In genomic region chr10:7408494-7409044, GRCh38 we compare ENCODE assay signal across 8 cellular contexts. TPM values are rescaled to one million over a fixed set of nuclear protein-coding genes. Genes with fewer than 3 reads are reported as not detected.
DNase-seq lines count a peak whose midpoint lies in the region; ATAC-seq and TF ChIP-seq lines count a peak whose summit lies in the region.

No MANE protein-coding gene starts in this region.

- intact Hi-C loops in activated CD4-positive, alpha-beta memory T cell treated with anti-CD3 and anti-CD28 coated beads for 36 hours (cut with micrococcal nuclease), result loop anchor here (1.0 to 2.0 kb wide), 4 partner anchors 151 to 488 kb away; no protein-coding TSS in a partner anchor

- H3K4me1 ChIP-seq in HUES64 (ENCODE audit: insufficient read depth, low read length), result peaks cover 15% of the 10 kb centered on the region
- no peaks in the 10 kb centered on the region for H3K4me1 ChIP-seq in endocrine pancreas (ENCODE audit: control insufficient read depth, insufficient read depth, low read length)
- peaks cover 23% of the 10 kb centered on the region for H3K4me1 ChIP-seq in mesodermal cell (ENCODE audit: control insufficient read depth, insufficient read depth, low read length, poor library complexity, severe bottlenecking)

- CTCF ChIA-PET in activated CD4-positive, alpha-beta memory T cell treated with anti-CD3 and anti-CD28 coated beads for 36 hours (lab: Charles Lee), result interaction anchor here (0.7 to 2.8 kb wide), 13 partner anchors 10 to 565 kb away, joined by 3 to 16 read pairs (median 5); no protein-coding TSS in a partner anchor

- DNase-seq in GM13977 (ENCODE audit: low spot score) (peak; percentile 79), NCI-H2107 treated with DMSO at 0.1 percent for 48 hours (lab: John Stamatoyannopoulos, UW; ENCODE audit: unreplicated experiment) (no peak)
- peak; percentile 65 for DNase-seq in activated CD4-positive, alpha-beta memory T cell treated with anti-CD3 and anti-CD28 coated beads for 36 hours
- peak; percentile 60 to 61 for DNase-seq in stimulated activated naive CD8-positive, alpha-beta T cell treated with anti-CD3 and anti-CD28 coated beads, Interleukin-15, amount 100 ng/mL, for 72 hours

- H3K27me3 ChIP-seq in HUES64 (ENCODE audit: insufficient read depth, low read length), result peaks cover 69% of the 10 kb centered on the region
- peaks cover 3% of the 10 kb centered on the region for H3K27me3 ChIP-seq in endocrine pancreas (ENCODE audit: control insufficient read depth, insufficient read depth, low read length)

- no peaks in the 10 kb centered on the region for H3K9me3 ChIP-seq in HUES64 (ENCODE audit: insufficient read depth, low read depth, low read length)
- H3K9me3 ChIP-seq in endocrine pancreas (ENCODE audit: control insufficient read depth, low read length), result no peaks in the 10 kb centered on the region
- H3K9me3 ChIP-seq in mesodermal cell (ENCODE audit: control insufficient read depth, low read length), result no peaks in the 10 kb centered on the region

- peak overlapping the region; percentile 74 for H3K27ac Mint-ChIP-seq in activated CD4-positive, alpha-beta memory T cell treated with anti-CD3 and anti-CD28 coated beads for 36 hours
- peak overlapping the region; percentile 97 for H3K27ac Mint-ChIP-seq in stimulated activated naive CD8-positive, alpha-beta T cell treated with anti-CD3 and anti-CD28 coated beads, Interleukin-15, amount 100 ng/mL, for 72 hours

- H3K9me3 Mint-ChIP-seq in activated CD4-positive, alpha-beta memory T cell treated with anti-CD3 and anti-CD28 coated beads for 36 hours, result no peaks in the 10 kb centered on the region
- no peaks in the 10 kb centered on the region for H3K9me3 Mint-ChIP-seq in stimulated activated naive CD8-positive, alpha-beta T cell treated with anti-CD3 and anti-CD28 coated beads, Interleukin-15, amount 100 ng/mL, for 72 hours

- H3K9ac ChIP-seq in HUES64 (ENCODE audit: low read depth, low read length) (peak overlapping the region; percentile 62; the same call in 1 of the 2 replicates), endocrine pancreas (ENCODE audit: control insufficient read depth, insufficient read depth, low read length) (peak overlapping the region; percentile 56)

- peaks cover 42% of the 10 kb centered on the region for H3K4me1 Mint-ChIP-seq in activated CD4-positive, alpha-beta memory T cell treated with anti-CD3 and anti-CD28 coated beads for 36 hours (ENCODE audit: low read depth)
- peaks cover 72% of the 10 kb centered on the region for H3K4me1 Mint-ChIP-seq in stimulated activated naive CD8-positive, alpha-beta T cell treated with anti-CD3 and anti-CD28 coated beads, Interleukin-15, amount 100 ng/mL, for 72 hours

- peak; percentile 10 for ATAC-seq in stimulated activated naive CD8-positive, alpha-beta T cell treated with anti-CD3 and anti-CD28 coated beads, Interleukin-15, amount 100 ng/mL, for 72 hours
- no peak for ATAC-seq in GM19395 (IDR thresholded peaks at IDR 0.05; ENCODE audit: unreplicated experiment)

- POLR2A ChIA-PET in activated CD4-positive, alpha-beta memory T cell treated with anti-CD3 and anti-CD28 coated beads for 36 hours (lab: Charles Lee), result interaction anchor here (1.0 kb wide), 1 partner anchor 150 kb away, joined by 5 read pairs; no protein-coding TSS in a partner anchor

- H3K4me3 ChIP-seq in HUES64 (ENCODE audit: low read length), result peak overlapping the region; percentile 69
- no peak overlapping the region for H3K4me3 ChIP-seq in endocrine pancreas (ENCODE audit: control insufficient read depth, insufficient read depth, low read length)
- H3K4me3 ChIP-seq in mesodermal cell (ENCODE audit: extremely low read depth, insufficient read depth, low read length, poor library complexity, severe bottlenecking), result peak overlapping the region; percentile 74

- under 1% methylated on average over 52 of the region's 52 CpGs for WGBS in HUES64
- WGBS in mesodermal cell (ENCODE audit: insufficient coverage in 2 of 2), 2 experiments, result 0% methylated on average over 35 to 47 of the region's 52 CpGs

- H3K27ac ChIP-seq in HUES64 (ENCODE audit: low read depth, low read length) (no peak overlapping the region), mesodermal cell (ENCODE audit: low read depth, low read length, severe bottlenecking) (no peak overlapping the region)

- no peaks in the 10 kb centered on the region for H3K36me3 Mint-ChIP-seq in activated CD4-positive, alpha-beta memory T cell treated with anti-CD3 and anti-CD28 coated beads for 36 hours

- H3K4me3 Mint-ChIP-seq in activated CD4-positive, alpha-beta memory T cell treated with anti-CD3 and anti-CD28 coated beads for 36 hours, result peak overlapping the region; percentile 93
- H3K4me3 Mint-ChIP-seq in stimulated activated naive CD8-positive, alpha-beta T cell treated with anti-CD3 and anti-CD28 coated beads, Interleukin-15, amount 100 ng/mL, for 72 hours, result peak overlapping the region; percentile 92 to 99

- in situ Hi-C loops in GM13977 (cut with MboI; ENCODE audit: low pct_unique_long_range_greater_than_20kb, low sequenced_read_pairs, unreplicated experiment), result loop anchor here (25.0 kb wide), 1 partner anchor 746 kb away; no protein-coding TSS in a partner anchor

- peak; percentile 81 for TF ChIP-seq CTCF in GM13977 (IDR thresholded peaks at IDR 0.05; ENCODE audit: extremely low read depth, insufficient read depth, missing control alignments)

- H3K36me3 ChIP-seq in HUES64 (ENCODE audit: insufficient read depth, low read length) (no peaks in the 10 kb centered on the region), endocrine pancreas (ENCODE audit: control insufficient read depth, insufficient read depth, low read length) (no peaks in the 10 kb centered on the region), mesodermal cell (ENCODE audit: control insufficient read depth, insufficient read depth, low read length) (no peaks in the 10 kb centered on the region)

- H3K27me3 Mint-ChIP-seq in activated CD4-positive, alpha-beta memory T cell treated with anti-CD3 and anti-CD28 coated beads for 36 hours, result peaks cover 9% of the 10 kb centered on the region
- H3K27me3 Mint-ChIP-seq in stimulated activated naive CD8-positive, alpha-beta T cell treated with anti-CD3 and anti-CD28 coated beads, Interleukin-15, amount 100 ng/mL, for 72 hours, result peaks cover 14% of the 10 kb centered on the region

RNA-seq across cellular contexts. Expression of gene SFMBT2, which starts 2.3 kb away (rescaled TPM):
- 1.8 TPM for polyA plus RNA-seq in HUES64 (2013, experiment 1 of 2)
- 2.1 TPM for polyA plus RNA-seq in HUES64 (2013, experiment 2 of 2)
- 10 to 100 TPM; 12.8 to 15.4 TPM for total RNA-seq in activated CD4-positive, alpha-beta memory T cell treated with anti-CD3 and anti-CD28 coated beads for 36 hours
- 1.4 TPM for polyA plus RNA-seq in mesodermal cell (2013, experiment 1 of 2)
- 1.9 TPM for polyA plus RNA-seq in mesodermal cell (2013, experiment 2 of 2)
